ENCODE assay signal across 21 cellular contexts in the genomic region with DNA sequence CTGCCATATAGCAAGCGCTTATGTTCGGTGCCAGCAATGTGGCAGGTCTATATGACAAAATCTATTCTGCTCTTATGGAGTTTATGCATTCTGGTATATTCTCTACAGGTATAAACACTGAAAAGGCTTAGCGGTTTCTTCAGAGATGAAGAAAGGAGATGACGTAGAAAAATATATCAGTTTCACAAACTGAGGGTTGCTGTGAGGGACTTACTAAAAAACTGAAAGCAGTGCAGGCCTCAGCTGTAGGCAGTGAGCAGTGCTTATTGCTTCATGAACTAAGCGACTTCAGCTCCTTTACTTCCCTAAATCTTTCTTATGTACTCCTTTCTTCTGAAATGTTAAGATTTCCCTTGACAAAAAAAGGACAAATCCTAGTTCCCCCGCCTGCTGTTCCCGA. TPM values are rescaled to one million over a fixed set of nuclear protein-coding genes. Genes with fewer than 3 reads are reported as not detected.
DNase-seq lines count a peak whose midpoint lies in the region; ATAC-seq and TF ChIP-seq lines count a peak whose summit lies in the region.
"Had no signal": no experiment of that assay in that cellular context is flagged by ENCODE, and none has a peak within 500 bp of the region (broad histone marks: within the 10 kb centered on the region; RNA-seq: fewer than 3 reads in every experiment).

No MANE protein-coding gene starts in this region.

- H3K4me3 Mint-ChIP-seq in activated T-helper 17 cell treated with anti-CD3 and anti-CD28 coated beads, Interleukin-2, amount 50 U/mL, for 72 hours: no peak overlapping the region
- no peak overlapping the region for H3K4me3 Mint-ChIP-seq in activated CD4-positive, alpha-beta T cell treated with anti-CD3 and anti-CD28 coated beads, Interleukin-2, amount 10 ng/mL, durations not matched to agents 24 days and 14 days
- H3K4me3 Mint-ChIP-seq: activated CD4-positive, alpha-beta T cell treated with anti-CD3 and anti-CD28 coated beads for 36 hours; activated CD8-positive, alpha-beta memory T cell treated with anti-CD3 and anti-CD28 coated beads, Interleukin-2, amount 10 ng/mL, durations not matched to agents 7 days and 5 days; activated naive CD8-positive, alpha-beta T cell treated with anti-CD3 and anti-CD28 coated beads for 36 hours; CD4-positive, alpha-beta memory T cell; H9 had no signal

- H3K27me3 Mint-ChIP-seq in activated T-helper 17 cell treated with anti-CD3 and anti-CD28 coated beads, Interleukin-2, amount 50 U/mL, for 72 hours: no peaks in the 10 kb centered on the region
- no peaks in the 10 kb centered on the region for H3K27me3 Mint-ChIP-seq in activated CD4-positive, alpha-beta T cell treated with anti-CD3 and anti-CD28 coated beads, Interleukin-2, amount 10 ng/mL, durations not matched to agents 24 days and 14 days
- H3K27me3 Mint-ChIP-seq: activated CD4-positive, alpha-beta T cell treated with anti-CD3 and anti-CD28 coated beads for 36 hours; activated CD8-positive, alpha-beta memory T cell treated with anti-CD3 and anti-CD28 coated beads, Interleukin-2, amount 10 ng/mL, durations not matched to agents 7 days and 5 days; activated naive CD8-positive, alpha-beta T cell treated with anti-CD3 and anti-CD28 coated beads for 36 hours; CD4-positive, alpha-beta memory T cell had no signal

- in situ Hi-C loops in GM13977 (cut with MboI; ENCODE audit: low pct_unique_long_range_greater_than_20kb, low sequenced_read_pairs, unreplicated experiment): no loop called here

- no peaks in the 10 kb centered on the region for H3K9me3 Mint-ChIP-seq in activated T-helper 17 cell treated with anti-CD3 and anti-CD28 coated beads, Interleukin-2, amount 50 U/mL, for 72 hours
- H3K9me3 Mint-ChIP-seq in activated CD4-positive, alpha-beta T cell treated with anti-CD3 and anti-CD28 coated beads, Interleukin-2, amount 10 ng/mL, durations not matched to agents 24 days and 14 days: no peaks in the 10 kb centered on the region
- H3K9me3 Mint-ChIP-seq: activated naive CD8-positive, alpha-beta T cell treated with anti-CD3 and anti-CD28 coated beads for 36 hours; CD4-positive, alpha-beta memory T cell had no signal

- peaks cover 44% of the 10 kb centered on the region for H3K4me1 Mint-ChIP-seq in activated T-helper 17 cell treated with anti-CD3 and anti-CD28 coated beads, Interleukin-2, amount 50 U/mL, for 72 hours
- H3K4me1 Mint-ChIP-seq in activated CD4-positive, alpha-beta T cell treated with anti-CD3 and anti-CD28 coated beads, Interleukin-2, amount 10 ng/mL, durations not matched to agents 24 days and 14 days: peaks cover 49% of the 10 kb centered on the region

- peak overlapping the region; percentile 70 for H3K27ac Mint-ChIP-seq in activated T-helper 17 cell treated with anti-CD3 and anti-CD28 coated beads, Interleukin-2, amount 50 U/mL, for 72 hours
- no peak overlapping the region for H3K27ac Mint-ChIP-seq in activated CD4-positive, alpha-beta T cell treated with anti-CD3 and anti-CD28 coated beads, Interleukin-2, amount 10 ng/mL, durations not matched to agents 24 days and 14 days
- H3K27ac Mint-ChIP-seq: activated CD8-positive, alpha-beta memory T cell treated with anti-CD3 and anti-CD28 coated beads, Interleukin-2, amount 10 ng/mL, durations not matched to agents 7 days and 5 days; activated naive CD8-positive, alpha-beta T cell treated with anti-CD3 and anti-CD28 coated beads for 36 hours; H9 had no signal

- TF ChIP-seq CTCF in GM13977 (IDR thresholded peaks at IDR 0.05; ENCODE audit: extremely low read depth, insufficient read depth, missing control alignments): no peak

- intact Hi-C loops in activated CD4-positive, alpha-beta T cell treated with anti-CD3 and anti-CD28 coated beads, Interleukin-2, amount 10 ng/mL, durations not matched to agents 24 days and 14 days (cut with micrococcal nuclease): loop anchor here (10.0 kb wide), 1 partner anchor 357 kb away; no protein-coding TSS in a partner anchor

- peaks cover 97% of the 10 kb centered on the region for H3K36me3 Mint-ChIP-seq in activated T-helper 17 cell treated with anti-CD3 and anti-CD28 coated beads, Interleukin-2, amount 50 U/mL, for 72 hours (ENCODE audit: low read depth)
- peaks cover 59% of the 10 kb centered on the region for H3K36me3 Mint-ChIP-seq in activated CD4-positive, alpha-beta T cell treated with anti-CD3 and anti-CD28 coated beads, Interleukin-2, amount 10 ng/mL, durations not matched to agents 24 days and 14 days (ENCODE audit: low read depth)

- DNase-seq in GM13977 (ENCODE audit: low spot score) (peak; percentile 41), RPMI8226 (no peak), GF-D8 (lab: John Stamatoyannopoulos, UW) (no peak)
- no peak for DNase-seq in activated CD4-positive, alpha-beta T cell treated with anti-CD3 and anti-CD28 coated beads, Interleukin-2, amount 10 ng/mL, durations not matched to agents 24 days and 14 days
- DNase-seq: activated CD4-positive, alpha-beta T cell treated with anti-CD3 and anti-CD28 coated beads for 36 hours; activated CD8-positive, alpha-beta memory T cell treated with anti-CD3 and anti-CD28 coated beads, Interleukin-2, amount 10 ng/mL, durations not matched to agents 7 days and 5 days; activated naive CD8-positive, alpha-beta T cell treated with anti-CD3 and anti-CD28 coated beads for 36 hours; CD4-positive, alpha-beta memory T cell; gastrocnemius medialis; H9; kidney; NCI-H1105 treated with DMSO at 0.1 percent for 48 hours; NCI-H2081; NK-92 treated with Interleukin-12 subunit alpha and Interleukin-12 subunit beta, amount 100 ng/mL, for 24 hours; stimulated activated CD4-positive, alpha-beta T cell treated with anti-CD3 and anti-CD28 coated beads, Interleukin-4, amount 100 ng/mL, for 24 hours; SW 1271; trophoblast cell had no signal

- ATAC-seq in GM21381 (IDR thresholded peaks at IDR 0.05; ENCODE audit: unreplicated experiment) (peak; percentile 33), HG03565 (IDR thresholded peaks at IDR 0.05; ENCODE audit: unreplicated experiment) (peak; percentile 26), GM19397 (IDR thresholded peaks at IDR 0.05; ENCODE audit: unreplicated experiment) (no peak)
- ATAC-seq in activated T-helper 17 cell treated with anti-CD3 and anti-CD28 coated beads, Interleukin-2, amount 50 U/mL, for 72 hours (replicated peaks): no peak
- ATAC-seq: activated CD4-positive, alpha-beta T cell treated with anti-CD3 and anti-CD28 coated beads for 36 hours; activated CD8-positive, alpha-beta memory T cell treated with anti-CD3 and anti-CD28 coated beads, Interleukin-2, amount 10 ng/mL, durations not matched to agents 7 days and 5 days; gastrocnemius medialis had no signal

RNA-seq across cellular contexts. Expression of gene DDX47, which starts 4.5 kb away (rescaled TPM):
- 10 to 100 TPM; 90.0 to 90.4 TPM for total RNA-seq in activated T-helper 17 cell treated with anti-CD3 and anti-CD28 coated beads, Interleukin-2, amount 50 U/mL, for 72 hours
- total RNA-seq in activated CD4-positive, alpha-beta T cell treated with anti-CD3 and anti-CD28 coated beads, Interleukin-2, amount 10 ng/mL, durations not matched to agents 24 days and 14 days: 123 and 133 TPM in 2 replicates

RNA-seq across cellular contexts. Expression of gene APOLD1, which starts 32.2 kb away (rescaled TPM):
- total RNA-seq in activated T-helper 17 cell treated with anti-CD3 and anti-CD28 coated beads, Interleukin-2, amount 50 U/mL, for 72 hours: 10 to 100 TPM in 1 of 2 donors, 1 to 10 TPM in 1; 8.7 to 42.2 TPM
- total RNA-seq in activated CD4-positive, alpha-beta T cell treated with anti-CD3 and anti-CD28 coated beads, Interleukin-2, amount 10 ng/mL, durations not matched to agents 24 days and 14 days: 4.1 and 5.2 TPM in 2 replicates

Comparison
In these comparisons a context has a peak if more than half of its experiments do, and no peak if none do; other contexts are left out.
1. ATAC-seq: peak in GM21381 (single experiment) and HG03565 (single experiment); none in activated T-helper 17 cell treated with anti-CD3 and anti-CD28 coated beads, Interleukin-2, amount 50 U/mL, for 72 hours (single experiment) and GM19397 (single experiment).